Comparison of ENCODE assay signal across 21 cellular contexts in the genomic region with DNA sequence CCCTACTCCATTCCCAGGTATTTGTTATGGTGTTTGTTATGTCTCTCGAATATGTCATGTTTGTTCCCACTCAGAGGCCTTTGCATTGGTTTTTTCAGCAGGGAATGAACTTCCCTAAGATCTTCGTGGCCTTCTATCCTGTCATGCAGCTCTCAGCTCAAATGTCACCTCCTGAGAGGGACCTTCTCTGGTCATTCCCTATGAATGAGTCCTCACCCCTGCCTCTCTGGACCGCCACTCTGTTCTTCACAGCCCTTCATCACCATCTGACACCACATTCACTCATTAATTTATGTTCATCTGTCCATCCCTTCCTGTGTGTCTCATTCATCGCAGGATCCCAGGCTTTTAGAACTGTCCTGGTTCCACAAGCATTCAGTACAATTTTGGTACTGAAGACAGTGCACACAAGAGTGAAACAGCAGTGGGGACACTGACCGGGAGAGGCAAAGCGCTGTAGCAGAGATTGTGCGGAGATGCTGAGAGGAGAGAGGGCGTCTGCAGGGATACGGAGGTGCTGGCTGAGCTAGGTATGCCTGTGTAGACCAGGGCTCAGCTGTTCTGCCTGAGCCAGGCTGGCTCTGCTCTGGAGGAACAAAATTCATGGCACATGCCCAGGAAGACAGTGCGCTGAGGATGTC.
DNase-seq lines count a peak whose midpoint lies in the region; ATAC-seq, FAIRE-seq and TF ChIP-seq lines count a peak whose summit lies in the region.
"Had no signal": no experiment of that assay in that cellular context is flagged by ENCODE, and none has a peak within 500 bp of the region (broad histone marks: within the 10 kb centered on the region; RNA-seq: fewer than 3 reads in every experiment).

No MANE protein-coding gene starts in this region.

- no peak for ATAC-seq in HG03571 (IDR thresholded peaks at IDR 0.05; ENCODE audit: unreplicated experiment)
- ATAC-seq: CD8-positive, alpha-beta T cell; GM12878 had no signal

- H3K4me3 ChIP-seq in adipocyte (ENCODE audit: low read length) (no peak overlapping the region), esophagus muscularis mucosa (no peak overlapping the region), endodermal cell (ENCODE audit: low read length) (no peak overlapping the region)
- H3K4me3 ChIP-seq: GM12878 had no signal

- no peaks in the 10 kb centered on the region for H3K4me1 Mint-ChIP-seq in activated CD4-positive, alpha-beta memory T cell treated with anti-CD3 and anti-CD28 coated beads, Interleukin-2, amount 10 ng/mL, durations not matched to agents 7 days and 5 days
- H3K4me1 Mint-ChIP-seq in activated CD4-positive, alpha-beta memory T cell treated with anti-CD3 and anti-CD28 coated beads for 36 hours (ENCODE audit: low read depth): no peaks in the 10 kb centered on the region
- no peaks in the 10 kb centered on the region for H3K4me1 Mint-ChIP-seq in endodermal cell

- intact Hi-C loops in activated CD4-positive, alpha-beta memory T cell treated with anti-CD3 and anti-CD28 coated beads for 36 hours (cut with micrococcal nuclease): no loop called here
- intact Hi-C loops in esophagus muscularis mucosa (cut with DNase I): no loop called here

- H3K36me3 ChIP-seq in adipocyte (ENCODE audit: control insufficient read depth, insufficient read depth, low read length, severe bottlenecking) (no peaks in the 10 kb centered on the region), esophagus muscularis mucosa (peaks cover 0 to 7% (median 0%) of the 10 kb centered on the region in 4 donors), endodermal cell (ENCODE audit: control insufficient read depth, insufficient read depth, low read length) (no peaks in the 10 kb centered on the region)
- H3K36me3 ChIP-seq: BE2C had no signal

- H3K9ac ChIP-seq in adipocyte (ENCODE audit: low read length): peak overlapping the region; percentile 31
- H3K9ac ChIP-seq in endodermal cell (ENCODE audit: extremely low read depth, low read length, poor library complexity, severe bottlenecking): no peak overlapping the region
- H3K9ac ChIP-seq: KMS-11 had no signal

- no peaks in the 10 kb centered on the region for H3K27me3 ChIP-seq in adipocyte (replicated peaks; ENCODE audit: control insufficient read depth, insufficient read depth, low read length)
- H3K27me3 ChIP-seq in esophagus muscularis mucosa: no peaks in the 10 kb centered on the region
- H3K27me3 ChIP-seq in endodermal cell (ENCODE audit: control insufficient read depth, insufficient read depth, low read length, poor library complexity, severe bottlenecking): no peaks in the 10 kb centered on the region
- H3K27me3 ChIP-seq: BE2C had no signal

- no peak overlapping the region for H3K27ac ChIP-seq in esophagus muscularis mucosa (replicated peaks in 1 of 4)
- H3K27ac ChIP-seq in endodermal cell (ENCODE audit: low read depth, low read length): no peak overlapping the region
- H3K27ac ChIP-seq: KMS-11 had no signal

- H3K9me3 Mint-ChIP-seq in activated CD4-positive, alpha-beta memory T cell treated with anti-CD3 and anti-CD28 coated beads, Interleukin-2, amount 10 ng/mL, durations not matched to agents 7 days and 5 days: no peaks in the 10 kb centered on the region
- no peaks in the 10 kb centered on the region for H3K9me3 Mint-ChIP-seq in activated CD4-positive, alpha-beta memory T cell treated with anti-CD3 and anti-CD28 coated beads for 36 hours
- H3K9me3 Mint-ChIP-seq in endodermal cell: no peaks in the 10 kb centered on the region
- H3K9me3 Mint-ChIP-seq: CD8-positive, alpha-beta T cell had no signal

- peak; percentile 4 for DNase-seq in activated CD4-positive, alpha-beta memory T cell treated with anti-CD3 and anti-CD28 coated beads, Interleukin-2, amount 10 ng/mL, durations not matched to agents 7 days and 5 days
- DNase-seq in activated CD4-positive, alpha-beta memory T cell treated with anti-CD3 and anti-CD28 coated beads for 36 hours: no peak
- no peak for DNase-seq in adipocyte (ENCODE audit: low read depth)
- DNase-seq in esophagus muscularis mucosa (ENCODE audit: extremely low spot score): peak; percentile 55
- peak; percentile 24 for DNase-seq in ureter (ENCODE audit: low spot score)
- DNase-seq in HTR-8/SVneo (ENCODE audit: insufficient read length, low spot score): no peak
- DNase-seq in endodermal cell: no peak
- DNase-seq: 8988T; CD8-positive, alpha-beta T cell; DND-41; GDM1; GOT3; NCI-H1436 treated with DMSO at 0.1 percent for 48 hours; NCI-H2081 treated with DMSO at 0.1 percent for 48 hours; NCI-H510A; NCI-H774 had no signal

- POLR2A ChIA-PET in activated CD4-positive, alpha-beta memory T cell treated with anti-CD3 and anti-CD28 coated beads, Interleukin-2, amount 10 ng/mL, durations not matched to agents 7 days and 5 days (lab: Charles Lee): no interaction called here
- POLR2A ChIA-PET in activated CD4-positive, alpha-beta memory T cell treated with anti-CD3 and anti-CD28 coated beads for 36 hours (lab: Charles Lee): no interaction called here

- H3K4me1 ChIP-seq in adipocyte (ENCODE audit: control insufficient read depth, insufficient read depth, low read length): peaks cover 12% of the 10 kb centered on the region
- no peaks in the 10 kb centered on the region for H3K4me1 ChIP-seq in esophagus muscularis mucosa
- no peaks in the 10 kb centered on the region for H3K4me1 ChIP-seq in endodermal cell (ENCODE audit: control insufficient read depth, insufficient read depth, low read length)

- CTCF ChIA-PET in activated CD4-positive, alpha-beta memory T cell treated with anti-CD3 and anti-CD28 coated beads, Interleukin-2, amount 10 ng/mL, durations not matched to agents 7 days and 5 days (lab: Charles Lee): no interaction called here
- CTCF ChIA-PET in activated CD4-positive, alpha-beta memory T cell treated with anti-CD3 and anti-CD28 coated beads for 36 hours (lab: Charles Lee): no interaction called here

- no peak for TF ChIP-seq CTCF in esophagus muscularis mucosa (IDR thresholded peaks at IDR 0.05)
- TF ChIP-seq CTCF in endodermal cell (conservative IDR thresholded peaks at IDR 0.05): no peak

- H3K27ac Mint-ChIP-seq in activated CD4-positive, alpha-beta memory T cell treated with anti-CD3 and anti-CD28 coated beads, Interleukin-2, amount 10 ng/mL, durations not matched to agents 7 days and 5 days: no peak overlapping the region
- H3K27ac Mint-ChIP-seq in activated CD4-positive, alpha-beta memory T cell treated with anti-CD3 and anti-CD28 coated beads for 36 hours: no peak overlapping the region
- H3K27ac Mint-ChIP-seq in endodermal cell: no peak overlapping the region
- H3K27ac Mint-ChIP-seq: CD8-positive, alpha-beta T cell had no signal

- 95% methylated on average over 10 of the region's 10 CpGs for WGBS in esophagus muscularis mucosa
- 96% methylated on average over 9 to 10 of the region's 10 CpGs for WGBS in endodermal cell (ENCODE audit: insufficient coverage in 1 of 2, insufficient read length in 1 of 2), 2 experiments

- no peak for TF ChIP-seq EP300 in esophagus muscularis mucosa (IDR thresholded peaks at IDR 0.05)

- FAIRE-seq in HTR-8/SVneo (lab: Jason Lieb, UNC): no peak
- FAIRE-seq: GM12878, HepG2 had no signal

- H3K4me3 Mint-ChIP-seq in activated CD4-positive, alpha-beta memory T cell treated with anti-CD3 and anti-CD28 coated beads, Interleukin-2, amount 10 ng/mL, durations not matched to agents 7 days and 5 days: no peak overlapping the region
- H3K4me3 Mint-ChIP-seq in activated CD4-positive, alpha-beta memory T cell treated with anti-CD3 and anti-CD28 coated beads for 36 hours: no peak overlapping the region
- no peak overlapping the region for H3K4me3 Mint-ChIP-seq in endodermal cell
- H3K4me3 Mint-ChIP-seq: CD8-positive, alpha-beta T cell had no signal

- no peak for TF ChIP-seq POLR2A in esophagus muscularis mucosa (IDR thresholded peaks at IDR 0.05; ENCODE audit: low read depth)

- H3K36me3 Mint-ChIP-seq in activated CD4-positive, alpha-beta memory T cell treated with anti-CD3 and anti-CD28 coated beads, Interleukin-2, amount 10 ng/mL, durations not matched to agents 7 days and 5 days (ENCODE audit: low read depth): no peaks in the 10 kb centered on the region
- H3K36me3 Mint-ChIP-seq in activated CD4-positive, alpha-beta memory T cell treated with anti-CD3 and anti-CD28 coated beads for 36 hours: no peaks in the 10 kb centered on the region
- H3K36me3 Mint-ChIP-seq in endodermal cell (ENCODE audit: low read depth): peaks cover 3% of the 10 kb centered on the region

- no peaks in the 10 kb centered on the region for H3K9me3 ChIP-seq in adipocyte (ENCODE audit: control insufficient read depth, low read length)
- H3K9me3 ChIP-seq in esophagus muscularis mucosa: no peaks in the 10 kb centered on the region
- H3K9me3 ChIP-seq in endodermal cell (ENCODE audit: control insufficient read depth, low read length): no peaks in the 10 kb centered on the region
- H3K9me3 ChIP-seq: BE2C had no signal

- no peaks in the 10 kb centered on the region for H3K27me3 Mint-ChIP-seq in activated CD4-positive, alpha-beta memory T cell treated with anti-CD3 and anti-CD28 coated beads, Interleukin-2, amount 10 ng/mL, durations not matched to agents 7 days and 5 days
- H3K27me3 Mint-ChIP-seq in activated CD4-positive, alpha-beta memory T cell treated with anti-CD3 and anti-CD28 coated beads for 36 hours: no peaks in the 10 kb centered on the region
- no peaks in the 10 kb centered on the region for H3K27me3 Mint-ChIP-seq in endodermal cell (ENCODE audit: insufficient read depth)

Comparison
In these comparisons a context has a peak if more than half of its experiments do, and no peak if none do; other contexts are left out.
1. DNase-seq: peak in activated CD4-positive, alpha-beta memory T cell treated with anti-CD3 and anti-CD28 coated beads, Interleukin-2, amount 10 ng/mL, durations not matched to agents 7 days and 5 days (single experiment), esophagus muscularis mucosa (single experiment) and ureter (single experiment); none in activated CD4-positive, alpha-beta memory T cell treated with anti-CD3 and anti-CD28 coated beads for 36 hours (single experiment), adipocyte (single experiment), HTR-8/SVneo (single experiment) and endodermal cell (single experiment).